In genomic region chr12:109358154-109358869, GRCh38 we compare ENCODE assay signal across 12 cellular contexts. TPM values are rescaled to one million over a fixed set of nuclear protein-coding genes. Genes with fewer than 3 reads are reported as not detected.
DNase-seq lines count a peak whose midpoint lies in the region; ATAC-seq, FAIRE-seq and TF ChIP-seq lines count a peak whose summit lies in the region.
"Had no signal": no experiment of that assay in that cellular context is flagged by ENCODE, and none has a peak within 500 bp of the region (broad histone marks: within the 10 kb centered on the region; RNA-seq: fewer than 3 reads in every experiment).

No MANE protein-coding gene starts in this region.

- H3K27me3 ChIP-seq in breast epithelium: no peaks in the 10 kb centered on the region

- intact Hi-C loops in breast epithelium (cut with DNase I; ENCODE audit: low total_unique reads) (no loop called here), MCF 10A (cut with micrococcal nuclease) (no loop called here), kidney (cut with DNase I) (no loop called here)

- CTCF ChIA-PET in MCF 10A (lab: Yijun Ruan, JAX): interaction anchor here (0.6 to 0.7 kb wide), 3 partner anchors 44 to 241 kb away, joined by 3 read pairs; no protein-coding TSS in a partner anchor

- no peak overlapping the region for H3K27ac Mint-ChIP-seq in MCF 10A (ENCODE audit: low read depth, unreplicated experiment)

- TF ChIP-seq CTCF in breast epithelium (IDR thresholded peaks at IDR 0.05): no peak
- no peak for TF ChIP-seq CTCF in MCF 10A (IDR thresholded peaks at IDR 0.05; ENCODE audit: unreplicated experiment)
- TF ChIP-seq CTCF in kidney (IDR thresholded peaks at IDR 0.05; ENCODE audit: borderline replicate concordance, extremely low read depth, insufficient read depth): no peak

- H3K9me3 Mint-ChIP-seq in MCF 10A (ENCODE audit: unreplicated experiment): no peaks in the 10 kb centered on the region

- TF ChIP-seq POLR2A in breast epithelium (IDR thresholded peaks at IDR 0.05): no peak

- H3K4me3 ChIP-seq in breast epithelium: peak overlapping the region in 2 of 3 donors; percentile 11 to 38
- H3K4me3 ChIP-seq in kidney (ENCODE audit: low read length in 2 of 2): no peak overlapping the region
- H3K4me3 ChIP-seq: lung had no signal

- no peak overlapping the region for H3K4me3 Mint-ChIP-seq in MCF 10A (ENCODE audit: unreplicated experiment)

- DNase-seq in breast epithelium (ENCODE audit: low spot score in 2 of 2): no peak
- DNase-seq in MCF 10A (ENCODE audit: unreplicated experiment): no peak
- DNase-seq in amniotic epithelial cell (ENCODE audit: low read depth): peak; percentile 13
- peak; percentile 3 for DNase-seq in urothelium cell line (ENCODE audit: low spot score)
- DNase-seq in NCI-H748 (lab: John Stamatoyannopoulos, UW; ENCODE audit: unreplicated experiment): no peak
- DNase-seq in RPMI8226: no peak
- no peak for DNase-seq in kidney
- DNase-seq: C1 segment of cervical spinal cord, SHP77 had no signal

- no peaks in the 10 kb centered on the region for H3K4me1 ChIP-seq in breast epithelium
- no peaks in the 10 kb centered on the region for H3K4me1 ChIP-seq in kidney (ENCODE audit: control insufficient read depth in 1 of 2, insufficient read depth in 1 of 2, low read depth in 1 of 2, low read length in 2 of 2)

- H3K36me3 ChIP-seq in breast epithelium (no peaks in the 10 kb centered on the region), kidney (ENCODE audit: control insufficient read depth in 1 of 2, insufficient read depth in 2 of 2, low read length in 2 of 2) (no peaks in the 10 kb centered on the region)

- H3K4me1 Mint-ChIP-seq in MCF 10A (ENCODE audit: insufficient read depth, unreplicated experiment): no peaks in the 10 kb centered on the region

- no TSS peak for BruUV-seq in MCF 10A (replicated peaks; lab: Mats Ljungman, UMichigan)

- ATAC-seq in HG03432 (IDR thresholded peaks at IDR 0.05; ENCODE audit: unreplicated experiment): peak; percentile 72

- POLR2A ChIA-PET in MCF 10A (lab: Yijun Ruan, JAX): no interaction called here

- no peak overlapping the region for H3K9ac ChIP-seq in kidney (ENCODE audit: low read length in 2 of 2)

- H3K27me3 Mint-ChIP-seq in MCF 10A (ENCODE audit: insufficient read depth, unreplicated experiment): peaks cover 85% of the 10 kb centered on the region

- no peak for FAIRE-seq in urothelium cell line (lab: Jason Lieb, UNC)
- FAIRE-seq in kidney (lab: Jason Lieb, UNC): no peak
- FAIRE-seq: bronchial epithelial cell had no signal

- H3K27ac ChIP-seq in breast epithelium (no peak overlapping the region), kidney (ENCODE audit: low read depth in 2 of 2, low read length in 2 of 2) (no peak overlapping the region)

- no peaks in the 10 kb centered on the region for H3K36me3 Mint-ChIP-seq in MCF 10A (ENCODE audit: insufficient read depth, unreplicated experiment)

- H3K9me3 ChIP-seq in breast epithelium (no peaks in the 10 kb centered on the region), kidney (ENCODE audit: control insufficient read depth in 1 of 2, low read length in 2 of 2) (no peaks in the 10 kb centered on the region)

RNA-seq across cellular contexts. Expression of gene MYO1H, which starts 10.6 kb away (rescaled TPM):
- 1 to 10 TPM in 1 of 3 donors, under 1 TPM in 2; under 0.01 to 2.0 (median 0.16) TPM for total RNA-seq in breast epithelium
- not detected in 2 replicates for total RNA-seq in MCF 10A (2022)
- total RNA-seq in kidney: not detected
- 0.56 TPM for polyA plus RNA-seq in kidney (ENCODE audit: insufficient read depth, low read depth, low replicate concordance)
- total RNA-seq: bronchial epithelial cell had no signal

RNA-seq across cellular contexts. Expression of gene FOXN4, which starts 49.2 kb away (rescaled TPM):
- total RNA-seq in breast epithelium (not detected), MCF 10A (2022) (not detected in 2 replicates), kidney (not detected)
- 0.82 TPM for polyA plus RNA-seq in kidney (ENCODE audit: insufficient read depth, low read depth, low replicate concordance)
- total RNA-seq: bronchial epithelial cell had no signal

Comparison
In these comparisons a context has a peak if more than half of its experiments do, and no peak if none do; other contexts are left out.
1. DNase-seq: peak in amniotic epithelial cell (single experiment) and urothelium cell line (single experiment); none in breast epithelium (0 of 2), MCF 10A (single experiment), NCI-H748 (single experiment), RPMI8226 (single experiment) and kidney (single experiment).
2. H3K4me3 ChIP-seq: peak in breast epithelium (2 of 3); none in kidney (0 of 2).